In the genomic region with DNA sequence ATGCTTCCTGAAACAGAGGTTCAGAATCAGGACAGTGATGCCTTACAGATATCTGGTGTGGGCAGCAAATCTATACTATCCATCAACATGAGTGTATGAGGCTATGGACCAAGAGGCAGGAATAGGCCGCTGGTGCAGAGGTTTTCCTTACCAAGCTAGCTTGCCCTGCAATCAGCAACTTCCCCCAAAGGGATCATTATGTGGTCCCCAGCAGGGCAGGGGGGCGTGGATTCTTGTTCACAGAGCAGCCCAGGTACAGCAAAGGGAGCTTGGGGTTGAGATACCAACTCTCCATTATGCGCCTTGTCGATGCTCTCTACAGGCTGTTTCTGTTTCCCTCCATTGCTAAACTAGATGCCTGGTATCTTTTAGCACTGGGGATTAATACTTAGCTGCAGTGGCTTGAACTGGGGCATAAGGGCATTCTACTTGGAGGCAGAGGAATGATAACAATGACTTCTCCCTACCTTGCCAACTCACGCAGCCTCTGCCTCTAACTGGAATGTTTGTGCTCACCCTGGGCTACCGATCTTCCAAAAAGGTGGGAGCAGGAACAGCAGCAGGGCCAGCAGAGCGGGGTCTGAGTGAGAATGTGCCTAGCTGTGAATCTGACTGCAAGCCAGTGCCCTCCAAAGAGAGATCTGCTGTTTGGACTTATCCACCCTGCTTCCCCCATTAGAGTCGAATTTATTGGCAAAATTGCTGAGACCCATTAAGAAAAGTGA, we compare ENCODE assay signal across 11 cellular contexts. TPM values are rescaled to one million over a fixed set of nuclear protein-coding genes. Genes with fewer than 3 reads are reported as not detected.
DNase-seq lines count a peak whose midpoint lies in the region; ATAC-seq and TF ChIP-seq lines count a peak whose summit lies in the region.
"Had no signal": no experiment of that assay in that cellular context is flagged by ENCODE, and none has a peak within 500 bp of the region (broad histone marks: within the 10 kb centered on the region; RNA-seq: fewer than 3 reads in every experiment).

No MANE protein-coding gene starts in this region.

- H3K4me1 ChIP-seq in SK-N-SH (ENCODE audit: control insufficient read depth in 1 of 2, insufficient read depth in 2 of 2, low read depth in 1 of 2, low read length in 1 of 2) (peaks cover 0 to 13% of the 10 kb centered on the region in 2 experiments; a peak in 1 of 4 replicates), iPS-20b (ENCODE audit: insufficient read depth, low read length) (peaks cover 2% of the 10 kb centered on the region; the same call in 1 of the 2 replicates), spleen (peaks cover 0 to 21% (median 11%) of the 10 kb centered on the region in 6 donors)

- DNase-seq in SK-N-SH (no peak), spleen (no peak)
- no peak for DNase-seq in central memory CD4-positive, alpha-beta T cell
- DNase-seq: 8988T, gastrocnemius medialis, KBM-7 had no signal

- no peak overlapping the region for H2AFZ ChIP-seq in SK-N-SH (ENCODE audit: low read depth)

- TF ChIP-seq EP300 in SK-N-SH (IDR thresholded peaks at IDR 0.05; ENCODE audit: borderline replicate concordance in 1 of 2, low read depth in 1 of 2, low read length in 1 of 2): no peak

- TF ChIP-seq RAD21 in SK-N-SH (IDR thresholded peaks at IDR 0.05; ENCODE audit: low read length): no peak

- TF ChIP-seq CTCF in SK-N-SH (IDR thresholded peaks at IDR 0.05) (no peak), VCaP (conservative IDR thresholded peaks at IDR 0.05) (no peak), spleen (IDR thresholded peaks at IDR 0.05 in 8 of 11, conservative IDR thresholded peaks at IDR 0.05 in 3 of 11) (no peak)

- peak overlapping the region; percentile 73 for H3K4me2 ChIP-seq in SK-N-SH

- no peaks in the 10 kb centered on the region for H3K9me2 ChIP-seq in SK-N-SH

- CTCF ChIA-PET in SK-N-SH (lab: Yijun Ruan, JAX): interaction anchor here (0.7 to 1.2 kb wide), 3 partner anchors 9 to 311 kb away, joined by 3 to 5 read pairs (median 4); a partner anchor contains a TSS

- H3K4me3 ChIP-seq in SK-N-SH (ENCODE audit: low read depth in 2 of 2, low read length in 1 of 2): no peak overlapping the region
- peak overlapping the region; percentile 69; the same call in 1 of the 2 replicates for H3K4me3 ChIP-seq in iPS-20b (ENCODE audit: low read length)
- H3K4me3 ChIP-seq in spleen: peak overlapping the region in 6 of 8 donors; percentile 23 to 68 (median 30)

- no peaks in the 10 kb centered on the region for H3K9me3 ChIP-seq in SK-N-SH
- no peaks in the 10 kb centered on the region for H3K9me3 ChIP-seq in iPS-20b (ENCODE audit: insufficient read depth, low read depth, low read length)
- H3K9me3 ChIP-seq in spleen: no peaks in the 10 kb centered on the region
- H3K9me3 ChIP-seq: gastrocnemius medialis had no signal

- H4K20me1 ChIP-seq in SK-N-SH (ENCODE audit: insufficient read depth): no peaks in the 10 kb centered on the region

- H3K27me3 ChIP-seq in SK-N-SH (ENCODE audit: insufficient read depth) (peaks cover 50% of the 10 kb centered on the region), iPS-20b (ENCODE audit: insufficient read depth, low read length) (peaks cover 60% of the 10 kb centered on the region), spleen (replicated peaks in 1 of 7) (peaks cover 0 to 83% (median 8%) of the 10 kb centered on the region in 7 donors)

- no peak overlapping the region for H3K27ac ChIP-seq in SK-N-SH (ENCODE audit: low read depth in 2 of 2, low read length in 1 of 2)
- H3K27ac ChIP-seq in VCaP: peak overlapping the region; percentile 55; the same call in 1 of the 2 replicates
- H3K27ac ChIP-seq in iPS-20b (ENCODE audit: low read length): no peak overlapping the region
- H3K27ac ChIP-seq in spleen: no peak overlapping the region
- H3K27ac ChIP-seq: gastrocnemius medialis had no signal

- 52% methylated on average over 8 of the region's 8 CpGs for WGBS in SK-N-SH (ENCODE audit: low lambda C conversion rate)
- 63 to 78% (median 72%) methylated on average over 8 of the region's 8 CpGs for WGBS in spleen, 5 donors

- no peaks in the 10 kb centered on the region for H3K79me2 ChIP-seq in SK-N-SH (ENCODE audit: insufficient read depth)

- TF ChIP-seq POLR2A in spleen (IDR thresholded peaks at IDR 0.05): no peak

- intact Hi-C loops in spleen (cut with DNase I; ENCODE audit: low total_unique reads): no loop called here

- POLR2A ChIA-PET in SK-N-SH (lab: Yijun Ruan, JAX): interaction anchor here (1.3 kb wide), 1 partner anchor 10 kb away, joined by 3 read pairs; a partner anchor contains a TSS

- H3F3A ChIP-seq in SK-N-SH (replicated peaks; ENCODE audit: insufficient read depth): no peaks in the 10 kb centered on the region

- H3K36me3 ChIP-seq in SK-N-SH (replicated peaks in 1 of 2; ENCODE audit: control insufficient read depth in 1 of 2, insufficient read depth in 2 of 2, low read length in 1 of 2) (no peaks in the 10 kb centered on the region), iPS-20b (ENCODE audit: insufficient read depth, low read depth, low read length) (no peaks in the 10 kb centered on the region), spleen (no peaks in the 10 kb centered on the region)
- H3K36me3 ChIP-seq: gastrocnemius medialis had no signal

- ATAC-seq in SK-N-SH treated with all-trans-retinoic acid at 6 μM for 48 hours: no peak
- ATAC-seq in GM18502 (IDR thresholded peaks at IDR 0.05; ENCODE audit: poor library complexity, unreplicated experiment): no peak
- ATAC-seq in GM19467 (IDR thresholded peaks at IDR 0.05; ENCODE audit: unreplicated experiment): no peak
- ATAC-seq: gastrocnemius medialis had no signal

- H3K9ac ChIP-seq in SK-N-SH (no peak overlapping the region), iPS-20b (ENCODE audit: low read depth, low read length) (peak overlapping the region; percentile 67; the same call in 1 of the 2 replicates)

TF ChIP-seq in SK-N-SH, 30 proteins besides CTCF, POLR2A, EP300 and RAD21 (continues in another document):
- TF ChIP-seq MEF2A (IDR thresholded peaks at IDR 0.05; ENCODE audit: borderline replicate concordance, low read depth) (no peak), RXRA (IDR thresholded peaks at IDR 0.05; ENCODE audit: borderline replicate concordance, low read depth) (no peak), TCF12 (IDR thresholded peaks at IDR 0.05) (no peak), TAF1 (IDR thresholded peaks at IDR 0.05; ENCODE audit: borderline replicate concordance, low read depth, low read length) (no peak), FOXM1 (IDR thresholded peaks at IDR 0.05; ENCODE audit: low read depth) (no peak)
- TF ChIP-seq, protein P1, sequence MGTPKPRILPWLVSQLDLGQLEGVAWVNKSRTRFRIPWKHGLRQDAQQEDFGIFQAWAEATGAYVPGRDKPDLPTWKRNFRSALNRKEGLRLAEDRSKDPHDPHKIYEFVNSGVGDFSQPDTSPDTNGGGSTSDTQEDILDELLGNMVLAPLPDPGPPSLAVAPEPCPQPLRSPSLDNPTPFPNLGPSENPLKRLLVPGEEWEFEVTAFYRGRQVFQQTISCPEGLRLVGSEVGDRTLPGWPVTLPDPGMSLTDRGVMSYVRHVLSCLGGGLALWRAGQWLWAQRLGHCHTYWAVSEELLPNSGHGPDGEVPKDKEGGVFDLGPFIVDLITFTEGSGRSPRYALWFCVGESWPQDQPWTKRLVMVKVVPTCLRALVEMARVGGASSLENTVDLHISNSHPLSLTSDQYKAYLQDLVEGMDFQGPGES (IDR thresholded peaks at IDR 0.05; ENCODE audit: low read depth, low read length): no peak

TF ChIP-seq in SK-N-SH treated with all-trans-retinoic acid at 6 μM for 48 hours, 23 proteins besides CTCF, POLR2A, EP300 and RAD21 (continues in another document):
- TF ChIP-seq ZFP30 (CRISPR knock-in tag; IDR thresholded peaks at IDR 0.05): no peak
- TF ChIP-seq, protein P2, sequence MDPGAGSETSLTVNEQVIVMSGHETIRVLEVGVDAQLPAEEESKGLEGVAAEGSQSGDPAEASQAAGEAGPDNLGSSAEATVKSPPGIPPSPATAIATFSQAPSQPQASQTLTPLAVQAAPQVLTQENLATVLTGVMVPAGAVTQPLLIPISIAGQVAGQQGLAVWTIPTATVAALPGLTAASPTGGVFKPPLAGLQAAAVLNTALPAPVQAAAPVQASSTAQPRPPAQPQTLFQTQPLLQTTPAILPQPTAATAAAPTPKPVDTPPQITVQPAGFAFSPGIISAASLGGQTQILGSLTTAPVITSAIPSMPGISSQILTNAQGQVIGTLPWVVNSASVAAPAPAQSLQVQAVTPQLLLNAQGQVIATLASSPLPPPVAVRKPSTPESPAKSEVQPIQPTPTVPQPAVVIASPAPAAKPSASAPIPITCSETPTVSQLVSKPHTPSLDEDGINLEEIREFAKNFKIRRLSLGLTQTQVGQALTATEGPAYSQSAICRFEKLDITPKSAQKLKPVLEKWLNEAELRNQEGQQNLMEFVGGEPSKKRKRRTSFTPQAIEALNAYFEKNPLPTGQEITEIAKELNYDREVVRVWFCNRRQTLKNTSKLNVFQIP (CRISPR knock-in tag; IDR thresholded peaks at IDR 0.05; ENCODE audit: borderline replicate concordance, low read depth): no peak

RNA-seq across cellular contexts. Expression of a gene that starts 10.3 kb away (rescaled TPM):
- not detected in 2 replicates for polyA plus RNA-seq in SK-N-SH (2012; rRNA removed)
- polyA plus RNA-seq in SK-N-SH (2012; cell fraction: cytosol; rRNA removed): not detected in 2 replicates
- polyA plus RNA-seq in SK-N-SH (2012; cell fraction: nucleus; rRNA removed): not detected in 2 replicates
- 1 to 10 TPM in 2 of 7 donors, under 1 TPM in 3, not detected in 2; 0.58 to 2.4 (median 0.68) TPM for total RNA-seq in spleen
- under 1 TPM in 1 of 3 donors, not detected in 2; 0.05 TPM for polyA plus RNA-seq in spleen
- total RNA-seq: gastrocnemius medialis had no signal

RNA-seq across cellular contexts. Expression of a gene that starts 12.8 kb away (rescaled TPM):
- polyA plus RNA-seq in SK-N-SH (2012; rRNA removed) (not detected in 2 replicates), spleen (under 1 TPM in 1 of 3 donors, not detected in 2; 0.03 TPM)
- not detected in 2 replicates for polyA plus RNA-seq in SK-N-SH (2012; cell fraction: cytosol; rRNA removed)
- polyA plus RNA-seq in SK-N-SH (2012; cell fraction: nucleus; rRNA removed): not detected in 2 replicates
- not detected for total RNA-seq in spleen
- total RNA-seq: gastrocnemius medialis had no signal

RNA-seq across cellular contexts. Expression of a gene that starts 38.5 kb away (rescaled TPM):
- polyA plus RNA-seq in SK-N-SH (2012; rRNA removed) (not detected in 2 replicates), spleen (under 1 TPM; 0.07 to 0.45 (median 0.42) TPM)
- polyA plus RNA-seq in SK-N-SH (2012; cell fraction: cytosol; rRNA removed): not detected in 2 replicates
- not detected in 2 replicates for polyA plus RNA-seq in SK-N-SH (2012; cell fraction: nucleus; rRNA removed)
- under 1 TPM in 3 of 7 donors, not detected in 4; 0.13 to 0.52 (median 0.26) TPM for total RNA-seq in spleen
- total RNA-seq: gastrocnemius medialis had no signal

Comparison
In these comparisons a context has a peak if more than half of its experiments do, and no peak if none do; other contexts are left out.
1. H3K4me3 ChIP-seq: peak in iPS-20b (single experiment) and spleen (6 of 8); none in SK-N-SH (0 of 2).